Comparison of ENCODE assay signal across 1 cellular context in the genomic region with DNA sequence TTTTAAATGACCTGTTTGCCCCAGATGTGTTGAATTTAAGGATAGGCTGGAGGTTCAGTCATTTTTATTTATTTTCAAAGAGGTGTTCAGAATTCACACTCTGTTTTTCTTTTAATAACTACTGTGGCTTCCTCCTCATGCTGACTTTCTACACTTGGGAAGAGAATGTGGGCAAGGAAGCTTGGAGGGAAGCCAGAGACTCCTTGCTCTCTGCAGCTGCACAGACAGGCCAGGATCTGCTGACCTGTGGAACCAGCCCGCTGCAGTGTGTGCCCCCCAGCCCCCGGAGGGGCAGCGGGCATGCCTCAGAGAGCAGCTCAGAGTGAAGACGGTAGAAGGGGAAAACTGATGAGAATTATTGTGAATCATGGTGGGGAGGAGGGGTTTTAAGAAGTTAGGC.
TF ChIP-seq lines count a peak whose summit lies in the region.

No MANE protein-coding gene starts in this region.

TF ChIP-seq in HepG2, 621 proteins besides CTCF, POLR2A, EP300 and RAD21:
- no peak for TF ChIP-seq SIN3B (IDR thresholded peaks at IDR 0.05; ENCODE audit: low read length)
- TF ChIP-seq ZNF256 (CRISPR knock-in tag; conservative IDR thresholded peaks at IDR 0.05): no peak
- TF ChIP-seq, protein P1, sequence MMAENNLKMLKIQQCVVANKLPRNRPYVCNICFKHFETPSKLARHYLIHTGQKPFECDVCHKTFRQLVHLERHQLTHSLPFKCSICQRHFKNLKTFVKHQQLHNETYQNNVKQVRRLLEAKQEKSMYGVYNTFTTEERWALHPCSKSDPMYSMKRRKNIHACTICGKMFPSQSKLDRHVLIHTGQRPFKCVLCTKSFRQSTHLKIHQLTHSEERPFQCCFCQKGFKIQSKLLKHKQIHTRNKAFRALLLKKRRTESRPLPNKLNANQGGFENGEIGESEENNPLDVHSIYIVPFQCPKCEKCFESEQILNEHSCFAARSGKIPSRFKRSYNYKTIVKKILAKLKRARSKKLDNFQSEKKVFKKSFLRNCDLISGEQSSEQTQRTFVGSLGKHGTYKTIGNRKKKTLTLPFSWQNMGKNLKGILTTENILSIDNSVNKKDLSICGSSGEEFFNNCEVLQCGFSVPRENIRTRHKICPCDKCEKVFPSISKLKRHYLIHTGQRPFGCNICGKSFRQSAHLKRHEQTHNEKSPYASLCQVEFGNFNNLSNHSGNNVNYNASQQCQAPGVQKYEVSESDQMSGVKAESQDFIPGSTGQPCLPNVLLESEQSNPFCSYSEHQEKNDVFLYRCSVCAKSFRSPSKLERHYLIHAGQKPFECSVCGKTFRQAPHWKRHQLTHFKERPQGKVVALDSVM (CRISPR knock-in tag; IDR thresholded peaks at IDR 0.05): peak; percentile 31; the same call in 1 of the 2 replicates
- TF ChIP-seq ZUFSP (CRISPR knock-in tag; IDR thresholded peaks at IDR 0.05; ENCODE audit: borderline replicate concordance): no peak
- TF ChIP-seq KIAA2018 (CRISPR knock-in tag; IDR thresholded peaks at IDR 0.05; ENCODE audit: borderline replicate concordance): no peak
- no peak for TF ChIP-seq ZNF674 (CRISPR knock-in tag; IDR thresholded peaks at IDR 0.05; ENCODE audit: low read depth)
